1 cellular context compared by ENCODE assay signal in the genomic region with DNA sequence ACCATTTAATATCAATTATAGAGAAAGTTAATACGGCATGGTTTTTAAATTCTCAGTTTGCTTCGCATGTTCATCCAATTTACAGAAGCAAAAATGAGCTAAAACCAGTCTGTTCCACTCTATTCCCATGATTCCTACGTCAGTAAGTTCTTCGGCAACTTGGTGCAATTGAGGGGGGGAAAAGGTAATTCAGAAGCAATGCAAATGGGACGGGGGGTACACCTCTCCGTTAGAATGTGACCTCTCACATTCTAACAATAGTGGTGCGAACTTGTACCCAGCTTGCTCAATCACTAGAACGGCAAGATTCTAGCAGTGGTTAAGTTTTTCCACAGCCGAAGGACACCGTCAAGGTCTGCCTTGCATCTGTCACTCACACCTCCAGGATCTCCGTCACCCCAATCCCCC.
A peak's percentile ranks its signal among the peaks of the same experiment; 100 is the strongest.
TF ChIP-seq lines count a peak whose summit lies in the region.

No MANE protein-coding gene starts in this region.

TF ChIP-seq in HepG2, 621 proteins besides CTCF, POLR2A, EP300 and RAD21:
- TF ChIP-seq ZNF317 (CRISPR knock-in tag; IDR thresholded peaks at IDR 0.05) (0 out of 2 replicates have a peak, but pooled peaks have one; percentile 45), ZNF777 (CRISPR knock-in tag; IDR thresholded peaks at IDR 0.05) (peak; percentile 26; the same call in 1 of the 2 replicates), BCL6 (CRISPR knock-in tag; IDR thresholded peaks at IDR 0.05) (0 out of 2 replicates have a peak, but pooled peaks have one; percentile 9), ISX (CRISPR knock-in tag; conservative IDR thresholded peaks at IDR 0.05) (no peak), CREB1 (IDR thresholded peaks at IDR 0.05) (no peak), CREB1 (CRISPR knock-in tag; IDR thresholded peaks at IDR 0.05) (0 out of 2 replicates have a peak, but pooled peaks have one; percentile 18), SP4 (CRISPR knock-in tag; IDR thresholded peaks at IDR 0.05) (0 out of 2 replicates have a peak, but pooled peaks have one; percentile 16), HCFC1 (IDR thresholded peaks at IDR 0.05; ENCODE audit: low read depth, low read length) (no peak), PPARG (CRISPR knock-in tag; conservative IDR thresholded peaks at IDR 0.05) (peak; percentile 4; the same call in 1 of the 2 replicates), ARID2 (CRISPR knock-in tag; IDR thresholded peaks at IDR 0.05; ENCODE audit: borderline replicate concordance) (peak; percentile 87), ZNF205 (CRISPR knock-in tag; IDR thresholded peaks at IDR 0.05) (0 out of 2 replicates have a peak, but pooled peaks have one; percentile 7), MXD4 (CRISPR knock-in tag; IDR thresholded peaks at IDR 0.05) (peak; percentile 60; the same call in 1 of the 2 replicates), REXO4 (CRISPR knock-in tag; IDR thresholded peaks at IDR 0.05; ENCODE audit: borderline replicate concordance) (no peak), KDM5A (IDR thresholded peaks at IDR 0.05; ENCODE audit: borderline replicate concordance, low read length) (peak; percentile 41; the same call in 1 of the 2 replicates), NR1H2 (CRISPR knock-in tag; IDR thresholded peaks at IDR 0.05; ENCODE audit: borderline replicate concordance, low read depth) (no peak), SOX6 (IDR thresholded peaks at IDR 0.05) (no peak), SOX6 (CRISPR knock-in tag; IDR thresholded peaks at IDR 0.05) (peak; percentile 65), NCOA1 (CRISPR knock-in tag; IDR thresholded peaks at IDR 0.05) (no peak), MZF1 (CRISPR knock-in tag; IDR thresholded peaks at IDR 0.05; ENCODE audit: borderline replicate concordance) (no peak), RXRB (CRISPR knock-in tag; IDR thresholded peaks at IDR 0.05; ENCODE audit: borderline replicate concordance) (peak; percentile 6; the same call in 1 of the 2 replicates), CEBPG (CRISPR knock-in tag; IDR thresholded peaks at IDR 0.05) (peak; percentile 41; the same call in 1 of the 2 replicates), RORA (CRISPR knock-in tag; IDR thresholded peaks at IDR 0.05) (no peak), ZNF235 (CRISPR knock-in tag; IDR thresholded peaks at IDR 0.05; ENCODE audit: borderline replicate concordance) (0 out of 2 replicates have a peak, but pooled peaks have one; percentile 24), SOX13 (IDR thresholded peaks at IDR 0.05) (no peak), SOX13 (CRISPR knock-in tag; conservative IDR thresholded peaks at IDR 0.05 in 1 of 2, IDR thresholded peaks at IDR 0.05 in 1 of 2) (0 out of 4 replicates have a peak, but pooled peaks of 1 of the 2 experiments have one; percentile 4), GZF1 (CRISPR knock-in tag; IDR thresholded peaks at IDR 0.05) (no peak)
- TF ChIP-seq, protein P1, sequence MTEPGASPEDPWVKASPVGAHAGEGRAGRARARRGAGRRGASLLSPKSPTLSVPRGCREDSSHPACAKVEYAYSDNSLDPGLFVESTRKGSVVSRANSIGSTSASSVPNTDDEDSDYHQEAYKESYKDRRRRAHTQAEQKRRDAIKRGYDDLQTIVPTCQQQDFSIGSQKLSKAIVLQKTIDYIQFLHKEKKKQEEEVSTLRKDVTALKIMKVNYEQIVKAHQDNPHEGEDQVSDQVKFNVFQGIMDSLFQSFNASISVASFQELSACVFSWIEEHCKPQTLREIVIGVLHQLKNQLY (CRISPR knock-in tag; IDR thresholded peaks at IDR 0.05), result no peak
- TF ChIP-seq, protein P2, sequence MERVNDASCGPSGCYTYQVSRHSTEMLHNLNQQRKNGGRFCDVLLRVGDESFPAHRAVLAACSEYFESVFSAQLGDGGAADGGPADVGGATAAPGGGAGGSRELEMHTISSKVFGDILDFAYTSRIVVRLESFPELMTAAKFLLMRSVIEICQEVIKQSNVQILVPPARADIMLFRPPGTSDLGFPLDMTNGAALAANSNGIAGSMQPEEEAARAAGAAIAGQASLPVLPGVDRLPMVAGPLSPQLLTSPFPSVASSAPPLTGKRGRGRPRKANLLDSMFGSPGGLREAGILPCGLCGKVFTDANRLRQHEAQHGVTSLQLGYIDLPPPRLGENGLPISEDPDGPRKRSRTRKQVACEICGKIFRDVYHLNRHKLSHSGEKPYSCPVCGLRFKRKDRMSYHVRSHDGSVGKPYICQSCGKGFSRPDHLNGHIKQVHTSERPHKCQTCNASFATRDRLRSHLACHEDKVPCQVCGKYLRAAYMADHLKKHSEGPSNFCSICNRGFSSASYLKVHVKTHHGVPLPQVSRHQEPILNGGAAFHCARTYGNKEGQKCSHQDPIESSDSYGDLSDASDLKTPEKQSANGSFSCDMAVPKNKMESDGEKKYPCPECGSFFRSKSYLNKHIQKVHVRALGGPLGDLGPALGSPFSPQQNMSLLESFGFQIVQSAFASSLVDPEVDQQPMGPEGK (CRISPR knock-in tag; IDR thresholded peaks at IDR 0.05), result no peak
- TF ChIP-seq, protein P3, sequence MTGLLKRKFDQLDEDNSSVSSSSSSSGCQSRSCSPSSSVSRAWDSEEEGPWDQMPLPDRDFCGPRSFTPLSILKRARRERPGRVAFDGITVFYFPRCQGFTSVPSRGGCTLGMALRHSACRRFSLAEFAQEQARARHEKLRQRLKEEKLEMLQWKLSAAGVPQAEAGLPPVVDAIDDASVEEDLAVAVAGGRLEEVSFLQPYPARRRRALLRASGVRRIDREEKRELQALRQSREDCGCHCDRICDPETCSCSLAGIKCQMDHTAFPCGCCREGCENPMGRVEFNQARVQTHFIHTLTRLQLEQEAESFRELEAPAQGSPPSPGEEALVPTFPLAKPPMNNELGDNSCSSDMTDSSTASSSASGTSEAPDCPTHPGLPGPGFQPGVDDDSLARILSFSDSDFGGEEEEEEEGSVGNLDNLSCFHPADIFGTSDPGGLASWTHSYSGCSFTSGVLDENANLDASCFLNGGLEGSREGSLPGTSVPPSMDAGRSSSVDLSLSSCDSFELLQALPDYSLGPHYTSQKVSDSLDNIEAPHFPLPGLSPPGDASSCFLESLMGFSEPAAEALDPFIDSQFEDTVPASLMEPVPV (CRISPR knock-in tag; IDR thresholded peaks at IDR 0.05), result peak; percentile 61; the same call in 1 of the 2 replicates
- TF ChIP-seq, protein P4, sequence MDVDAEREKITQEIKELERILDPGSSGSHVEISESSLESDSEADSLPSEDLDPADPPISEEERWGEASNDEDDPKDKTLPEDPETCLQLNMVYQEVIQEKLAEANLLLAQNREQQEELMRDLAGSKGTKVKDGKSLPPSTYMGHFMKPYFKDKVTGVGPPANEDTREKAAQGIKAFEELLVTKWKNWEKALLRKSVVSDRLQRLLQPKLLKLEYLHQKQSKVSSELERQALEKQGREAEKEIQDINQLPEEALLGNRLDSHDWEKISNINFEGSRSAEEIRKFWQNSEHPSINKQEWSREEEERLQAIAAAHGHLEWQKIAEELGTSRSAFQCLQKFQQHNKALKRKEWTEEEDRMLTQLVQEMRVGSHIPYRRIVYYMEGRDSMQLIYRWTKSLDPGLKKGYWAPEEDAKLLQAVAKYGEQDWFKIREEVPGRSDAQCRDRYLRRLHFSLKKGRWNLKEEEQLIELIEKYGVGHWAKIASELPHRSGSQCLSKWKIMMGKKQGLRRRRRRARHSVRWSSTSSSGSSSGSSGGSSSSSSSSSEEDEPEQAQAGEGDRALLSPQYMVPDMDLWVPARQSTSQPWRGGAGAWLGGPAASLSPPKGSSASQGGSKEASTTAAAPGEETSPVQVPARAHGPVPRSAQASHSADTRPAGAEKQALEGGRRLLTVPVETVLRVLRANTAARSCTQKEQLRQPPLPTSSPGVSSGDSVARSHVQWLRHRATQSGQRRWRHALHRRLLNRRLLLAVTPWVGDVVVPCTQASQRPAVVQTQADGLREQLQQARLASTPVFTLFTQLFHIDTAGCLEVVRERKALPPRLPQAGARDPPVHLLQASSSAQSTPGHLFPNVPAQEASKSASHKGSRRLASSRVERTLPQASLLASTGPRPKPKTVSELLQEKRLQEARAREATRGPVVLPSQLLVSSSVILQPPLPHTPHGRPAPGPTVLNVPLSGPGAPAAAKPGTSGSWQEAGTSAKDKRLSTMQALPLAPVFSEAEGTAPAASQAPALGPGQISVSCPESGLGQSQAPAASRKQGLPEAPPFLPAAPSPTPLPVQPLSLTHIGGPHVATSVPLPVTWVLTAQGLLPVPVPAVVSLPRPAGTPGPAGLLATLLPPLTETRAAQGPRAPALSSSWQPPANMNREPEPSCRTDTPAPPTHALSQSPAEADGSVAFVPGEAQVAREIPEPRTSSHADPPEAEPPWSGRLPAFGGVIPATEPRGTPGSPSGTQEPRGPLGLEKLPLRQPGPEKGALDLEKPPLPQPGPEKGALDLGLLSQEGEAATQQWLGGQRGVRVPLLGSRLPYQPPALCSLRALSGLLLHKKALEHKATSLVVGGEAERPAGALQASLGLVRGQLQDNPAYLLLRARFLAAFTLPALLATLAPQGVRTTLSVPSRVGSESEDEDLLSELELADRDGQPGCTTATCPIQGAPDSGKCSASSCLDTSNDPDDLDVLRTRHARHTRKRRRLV (CRISPR knock-in tag; IDR thresholded peaks at IDR 0.05), result 0 out of 2 replicates have a peak, but pooled peaks have one; percentile 33
- TF ChIP-seq, protein P5, sequence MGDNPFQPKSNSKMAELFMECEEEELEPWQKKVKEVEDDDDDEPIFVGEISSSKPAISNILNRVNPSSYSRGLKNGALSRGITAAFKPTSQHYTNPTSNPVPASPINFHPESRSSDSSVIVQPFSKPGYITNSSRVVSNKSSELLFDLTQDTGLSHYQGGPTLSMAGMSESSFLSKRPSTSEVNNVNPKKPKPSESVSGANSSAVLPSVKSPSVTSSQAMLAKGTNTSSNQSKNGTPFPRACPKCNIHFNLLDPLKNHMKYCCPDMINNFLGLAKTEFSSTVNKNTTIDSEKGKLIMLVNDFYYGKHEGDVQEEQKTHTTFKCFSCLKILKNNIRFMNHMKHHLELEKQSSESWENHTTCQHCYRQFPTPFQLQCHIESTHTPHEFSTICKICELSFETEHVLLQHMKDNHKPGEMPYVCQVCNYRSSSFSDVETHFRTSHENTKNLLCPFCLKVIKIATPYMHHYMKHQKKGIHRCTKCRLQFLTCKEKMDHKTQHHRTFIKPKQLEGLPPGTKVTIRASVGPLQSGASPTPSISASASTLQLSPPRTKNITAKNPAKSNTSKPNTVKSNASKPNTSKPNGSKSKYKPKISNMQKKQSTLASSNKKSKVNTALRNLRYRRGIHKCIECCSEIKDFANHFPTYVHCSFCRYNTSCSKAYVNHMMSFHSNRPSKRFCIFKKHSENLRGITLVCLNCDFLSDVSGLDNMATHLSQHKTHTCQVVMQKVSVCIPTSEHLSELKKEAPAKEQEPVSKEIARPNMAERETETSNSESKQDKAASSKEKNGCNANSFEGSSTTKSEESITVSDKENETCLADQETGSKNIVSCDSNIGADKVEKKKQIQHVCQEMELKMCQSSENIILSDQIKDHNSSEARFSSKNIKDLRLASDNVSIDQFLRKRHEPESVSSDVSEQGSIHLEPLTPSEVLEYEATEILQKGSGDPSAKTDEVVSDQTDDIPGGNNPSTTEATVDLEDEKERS (CRISPR knock-in tag; IDR thresholded peaks at IDR 0.05), result no peak
- TF ChIP-seq, protein P6, sequence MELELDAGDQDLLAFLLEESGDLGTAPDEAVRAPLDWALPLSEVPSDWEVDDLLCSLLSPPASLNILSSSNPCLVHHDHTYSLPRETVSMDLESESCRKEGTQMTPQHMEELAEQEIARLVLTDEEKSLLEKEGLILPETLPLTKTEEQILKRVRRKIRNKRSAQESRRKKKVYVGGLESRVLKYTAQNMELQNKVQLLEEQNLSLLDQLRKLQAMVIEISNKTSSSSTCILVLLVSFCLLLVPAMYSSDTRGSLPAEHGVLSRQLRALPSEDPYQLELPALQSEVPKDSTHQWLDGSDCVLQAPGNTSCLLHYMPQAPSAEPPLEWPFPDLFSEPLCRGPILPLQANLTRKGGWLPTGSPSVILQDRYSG (CRISPR knock-in tag; IDR thresholded peaks at IDR 0.05), result 0 out of 2 replicates have a peak, but pooled peaks have one; percentile 35
TF ChIP-seq in HepG2: peak in this region for 18.
